ENCODE assay signal across 8 cellular contexts in the genomic region with DNA sequence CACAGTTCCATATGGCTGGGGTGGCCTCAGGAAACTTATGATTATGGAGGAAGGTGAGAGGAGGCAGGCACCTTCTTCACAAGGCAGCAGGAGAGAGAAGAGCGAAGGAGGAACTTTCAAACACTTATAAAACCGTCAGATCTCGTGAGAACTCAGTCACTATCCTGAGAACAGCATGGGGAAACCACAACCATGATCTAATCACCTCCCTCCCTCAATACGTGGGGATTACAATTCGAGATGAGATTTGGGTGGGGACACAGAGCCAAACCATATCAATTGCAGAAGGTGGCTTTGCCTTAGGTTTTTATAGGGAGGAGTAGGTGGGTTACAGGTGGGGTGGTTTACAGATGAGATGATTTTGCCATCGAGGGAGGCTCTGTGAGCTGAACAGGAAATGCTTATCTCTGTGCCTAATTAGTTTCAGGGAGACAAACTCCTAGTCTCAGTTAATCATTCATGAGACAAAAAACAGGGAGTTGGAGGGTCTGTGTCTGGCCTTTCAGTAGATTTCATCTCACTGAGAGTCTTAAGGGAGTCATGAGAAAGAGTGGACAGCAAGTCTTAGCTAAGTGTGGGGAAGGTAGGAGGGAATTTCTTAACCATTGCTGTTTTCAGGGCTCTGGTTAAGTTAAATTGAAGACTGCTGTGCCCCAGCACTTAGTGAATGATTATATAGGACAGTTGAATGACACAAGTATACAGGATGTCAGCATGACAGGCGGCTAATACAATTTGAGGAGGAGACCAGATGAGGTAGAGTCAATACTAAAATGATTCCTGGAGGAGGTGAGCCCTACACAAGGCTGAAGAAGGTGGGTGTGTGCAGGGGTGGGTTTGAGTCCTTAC. TPM values are rescaled to one million over a fixed set of nuclear protein-coding genes. Genes with fewer than 3 reads are reported as not detected.
DNase-seq lines count a peak whose midpoint lies in the region; ATAC-seq, FAIRE-seq and TF ChIP-seq lines count a peak whose summit lies in the region.

No MANE protein-coding gene starts in this region.

- H3K4me3 ChIP-seq in right atrium auricular region (no peak overlapping the region), Loucy (ENCODE audit: low read length, poor library complexity, severe bottlenecking) (no peak overlapping the region)

- H3K9me2 ChIP-seq in Loucy (replicated peaks; ENCODE audit: low read depth, low read length), result no peaks in the 10 kb centered on the region

- peak overlapping the region; percentile 69 to 77 for H3K27ac ChIP-seq in right atrium auricular region

- peaks cover 0 to 32% of the 10 kb centered on the region in 2 donors for H3K4me1 ChIP-seq in right atrium auricular region
- H3K4me1 ChIP-seq in Loucy (ENCODE audit: insufficient read depth, low read length, poor library complexity, severe bottlenecking), result peaks cover 56% of the 10 kb centered on the region

- no peak overlapping the region; the same call in 1 of the 2 replicates for H2AFZ ChIP-seq in Loucy (ENCODE audit: low read length)

- H3K27me3 ChIP-seq in right atrium auricular region, result no peaks in the 10 kb centered on the region
- H3K27me3 ChIP-seq in Loucy (ENCODE audit: insufficient read depth, low read length, poor library complexity, severe bottlenecking), result no peaks in the 10 kb centered on the region

- no peak for ATAC-seq in left ventricle myocardium superior
- no peak for ATAC-seq in HG03469 (IDR thresholded peaks at IDR 0.05; ENCODE audit: unreplicated experiment)

- H4K20me1 ChIP-seq in Loucy (ENCODE audit: insufficient read depth, low read length, poor library complexity, severe bottlenecking), result no peaks in the 10 kb centered on the region

- H3K36me3 ChIP-seq in right atrium auricular region (no peaks in the 10 kb centered on the region), Loucy (ENCODE audit: insufficient read depth, low read length) (no peaks in the 10 kb centered on the region)

- DNase-seq in right atrium auricular region (ENCODE audit: low spot score) (no peak), left ventricle myocardium superior (no peak), kidney tubule cell (ENCODE audit: low spot score) (peak; percentile 89), D341Med (ENCODE audit: low spot score) (no peak), NCI-H446 treated with DMSO at 0.1 percent for 48 hours (lab: John Stamatoyannopoulos, UW) (no peak), frontal cortex (ENCODE audit: low spot score in 2 of 2) (no peak)

- H3K9me3 ChIP-seq in right atrium auricular region, result no peaks in the 10 kb centered on the region
- H3K9me3 ChIP-seq in Loucy (ENCODE audit: insufficient read depth, low read depth, low read length), result no peaks in the 10 kb centered on the region

- H3K9ac ChIP-seq in Loucy (ENCODE audit: low read depth, low read length, poor library complexity, severe bottlenecking), result no peak overlapping the region

- TF ChIP-seq CTCF in right atrium auricular region (IDR thresholded peaks at IDR 0.05), result no peak
- TF ChIP-seq CTCF in Loucy (conservative IDR thresholded peaks at IDR 0.05; ENCODE audit: low read length), result no peak

- peak overlapping the region; percentile 2 for H3K4me2 ChIP-seq in Loucy (ENCODE audit: low read depth, low read length, poor library complexity, severe bottlenecking)

- H3F3A ChIP-seq in Loucy (ENCODE audit: low read depth), result peaks cover 9% of the 10 kb centered on the region; the same call in 1 of the 2 replicates

- intact Hi-C loops in left ventricle myocardium superior (cut with micrococcal nuclease), result no loop called here

- no peak for FAIRE-seq in frontal cortex (lab: Jason Lieb, UNC)

- H3K79me2 ChIP-seq in Loucy (ENCODE audit: insufficient read depth, low read length), result no peaks in the 10 kb centered on the region

RNA-seq across cellular contexts. Expression of a gene that starts 47.7 kb away (rescaled TPM):
- total RNA-seq in right atrium auricular region, result 10 to 100 TPM; 45.3 to 48.6 TPM
- 80.3 TPM for total RNA-seq in left ventricle myocardium superior
- 53.8 TPM for total RNA-seq in frontal cortex

RNA-seq across cellular contexts. Expression of a gene that starts 47.9 kb away (rescaled TPM):
- total RNA-seq in right atrium auricular region, result 1 to 10 TPM in 1 of 2 donors, under 1 TPM in 1; 0.90 to 1.1 TPM
- 0.59 TPM for total RNA-seq in left ventricle myocardium superior
- total RNA-seq in frontal cortex, result 2.0 TPM
